In genomic region chr11:76067099-76067498, GRCh38 we compare ENCODE assay signal across 33 cellular contexts.
DNase-seq lines count a peak whose midpoint lies in the region; ATAC-seq, FAIRE-seq and TF ChIP-seq lines count a peak whose summit lies in the region.
"Had no signal": no experiment of that assay in that cellular context is flagged by ENCODE, and none has a peak within 500 bp of the region (broad histone marks: within the 10 kb centered on the region; RNA-seq: fewer than 3 reads in every experiment).

No MANE protein-coding gene starts in this region.

- H3K4me1 ChIP-seq in pancreas = peaks cover 4 to 16% (median 4%) of the 10 kb centered on the region in 3 donors
- H3K4me1 ChIP-seq: foreskin keratinocyte, suprapubic skin had no signal

- ATAC-seq in pancreas (peak; percentile 93 to 99 (median 96)), GM19395 (IDR thresholded peaks at IDR 0.05; ENCODE audit: unreplicated experiment) (no peak), HG02885 (IDR thresholded peaks at IDR 0.05; ENCODE audit: poor library complexity, unreplicated experiment) (no peak)
- ATAC-seq: activated CD8-positive, alpha-beta T cell treated with anti-CD3 and anti-CD28 coated beads, Interleukin-2, amount 10 ng/mL, durations not matched to agents 7 days and 5 days; activated T-helper 17 cell treated with anti-CD3 and anti-CD28 coated beads, Interleukin-2, amount 50 U/mL, for 72 hours; foreskin keratinocyte; heart left ventricle; upper lobe of right lung had no signal

- DNase-seq in COLO829 (ENCODE audit: low spot score) (peak; percentile 9), MG63 (peak; percentile 45), dermis blood vessel endothelial cell (peak; percentile 18), pancreas (peak in 4 of 6 donors; percentile 32 to 75 (median 57)), DMS79 treated with DMSO at 0.1 percent for 48 hours (lab: John Stamatoyannopoulos, UW) (no peak), hypothalamus (lab: John Stamatoyannopoulos, UW) (no peak)
- DNase-seq: activated CD4-positive, alpha-beta T cell treated with anti-CD3 and anti-CD28 coated beads for 4 hours; activated CD8-positive, alpha-beta T cell treated with anti-CD3 and anti-CD28 coated beads, Interleukin-2, amount 10 ng/mL, durations not matched to agents 7 days and 5 days; activated naive CD4-positive, alpha-beta T cell treated with anti-CD3 and anti-CD28 coated beads, Interleukin-2, amount 50 U/mL, for 16 hours; CD4-positive, alpha-beta T cell; colonic mucosa; effector CD8-positive, alpha-beta T cell; H7; heart left ventricle; kidney glomerular epithelial cell; MV-4-11; NCI-H1436 treated with DMSO at 0.1 percent for 48 hours; NCI-H2107; nephron progenitor cell; retina; SHP77; stimulated activated naive CD4-positive, alpha-beta T cell treated with Interleukin-2 at 50 U/mL for 16 hours; T-helper 9 cell; upper lobe of right lung had no signal

- TF ChIP-seq CTCF in pancreas (IDR thresholded peaks at IDR 0.05) = no peak

- 35 to 53% methylated on average over 2 of the region's 2 CpGs for WGBS in pancreas, 2 donors

- H3K36me3 ChIP-seq in MG63 = no peaks in the 10 kb centered on the region; the same call in 1 of the 2 replicates
- no peaks in the 10 kb centered on the region for H3K36me3 ChIP-seq in pancreas
- H3K36me3 ChIP-seq: colonic mucosa had no signal

- no peaks in the 10 kb centered on the region for H3K9me3 ChIP-seq in MG63
- H3K9me3 ChIP-seq in pancreas = no peaks in the 10 kb centered on the region
- H3K9me3 ChIP-seq: colonic mucosa, heart left ventricle, suprapubic skin, upper lobe of right lung had no signal

- H3K4me3 ChIP-seq in MG63 = no peak overlapping the region
- H3K4me3 ChIP-seq in pancreas = no peak overlapping the region
- H3K4me3 ChIP-seq: colonic mucosa, heart left ventricle, smooth muscle cell, suprapubic skin, upper lobe of right lung had no signal

- intact Hi-C loops in pancreas (cut with DNase I) = no loop called here

- H3K27ac ChIP-seq in pancreas = peak overlapping the region in 1 of 4 donors; percentile 6
- H3K27ac ChIP-seq: colonic mucosa, foreskin keratinocyte, heart left ventricle, suprapubic skin, upper lobe of right lung, VCaP had no signal

- H3K27me3 ChIP-seq in MG63 (no peaks in the 10 kb centered on the region), pancreas (no peaks in the 10 kb centered on the region)
- H3K27me3 ChIP-seq: colonic mucosa, foreskin keratinocyte, heart left ventricle, suprapubic skin, upper lobe of right lung had no signal

- no peak for FAIRE-seq in pancreas (lab: Jason Lieb, UNC)
- FAIRE-seq: A204.1, GM12891 had no signal

Comparison
In these comparisons a context has a peak if more than half of its experiments do, and no peak if none do; other contexts are left out.
1. DNase-seq: peak in COLO829 (single experiment), MG63 (single experiment), dermis blood vessel endothelial cell (single experiment) and pancreas (4 of 6); none in DMS79 treated with DMSO at 0.1 percent for 48 hours (single experiment) and hypothalamus (0 of 51).
2. ATAC-seq: peak in pancreas (4 of 4); none in GM19395 (single experiment) and HG02885 (single experiment).